In genomic region chr13:66933994-66934393, GRCh38 we compare ENCODE assay signal across 1 cellular context.
TF ChIP-seq lines count a peak whose summit lies in the region.

No MANE protein-coding gene starts in this region.

TF ChIP-seq in K562, 482 proteins besides CTCF, POLR2A, EP300 and RAD21 (continued from another document and continues in another):
- TF ChIP-seq, protein P1, sequence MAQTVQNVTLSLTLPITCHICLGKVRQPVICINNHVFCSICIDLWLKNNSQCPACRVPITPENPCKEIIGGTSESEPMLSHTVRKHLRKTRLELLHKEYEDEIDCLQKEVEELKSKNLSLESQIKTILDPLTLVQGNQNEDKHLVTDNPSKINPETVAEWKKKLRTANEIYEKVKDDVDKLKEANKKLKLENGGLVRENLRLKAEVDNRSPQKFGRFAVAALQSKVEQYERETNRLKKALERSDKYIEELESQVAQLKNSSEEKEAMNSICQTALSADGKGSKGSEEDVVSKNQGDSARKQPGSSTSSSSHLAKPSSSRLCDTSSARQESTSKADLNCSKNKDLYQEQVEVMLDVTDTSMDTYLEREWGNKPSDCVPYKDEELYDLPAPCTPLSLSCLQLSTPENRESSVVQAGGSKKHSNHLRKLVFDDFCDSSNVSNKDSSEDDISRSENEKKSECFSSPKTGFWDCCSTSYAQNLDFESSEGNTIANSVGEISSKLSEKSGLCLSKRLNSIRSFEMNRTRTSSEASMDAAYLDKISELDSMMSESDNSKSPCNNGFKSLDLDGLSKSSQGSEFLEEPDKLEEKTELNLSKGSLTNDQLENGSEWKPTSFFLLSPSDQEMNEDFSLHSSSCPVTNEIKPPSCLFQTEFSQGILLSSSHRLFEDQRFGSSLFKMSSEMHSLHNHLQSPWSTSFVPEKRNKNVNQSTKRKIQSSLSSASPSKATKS (CRISPR knock-in tag; IDR thresholded peaks at IDR 0.05) = no peak
- TF ChIP-seq ZNF507 (tag; conservative IDR thresholded peaks at IDR 0.05) = no peak
- TF ChIP-seq ZNF282 (CRISPR knock-in tag; IDR thresholded peaks at IDR 0.05) = no peak
- TF ChIP-seq TOE1 (IDR thresholded peaks at IDR 0.05; ENCODE audit: borderline replicate concordance) = no peak
- no peak for TF ChIP-seq TOE1 (CRISPR knock-in tag; IDR thresholded peaks at IDR 0.05; ENCODE audit: borderline replicate concordance, low read depth)
- no peak for TF ChIP-seq PTRF (tag; IDR thresholded peaks at IDR 0.05)
- no peak for TF ChIP-seq ZNF184 (CRISPR knock-in tag; IDR thresholded peaks at IDR 0.05)
- no peak for TF ChIP-seq CBFB (CRISPR knock-in tag; IDR thresholded peaks at IDR 0.05)
- TF ChIP-seq CBX1 (IDR thresholded peaks at IDR 0.05; ENCODE audit: low read depth) = no peak
- no peak for TF ChIP-seq HMG20B (CRISPR knock-in tag; IDR thresholded peaks at IDR 0.05)
- no peak for TF ChIP-seq BRD9 (IDR thresholded peaks at IDR 0.05; ENCODE audit: low read depth, partially characterized antibody)
- no peak for TF ChIP-seq NFIC (IDR thresholded peaks at IDR 0.05)
- no peak for TF ChIP-seq ZKSCAN8 (CRISPR knock-in tag; IDR thresholded peaks at IDR 0.05)
- no peak for TF ChIP-seq ZNF143 (CRISPR knock-in tag; IDR thresholded peaks at IDR 0.05)
- TF ChIP-seq ZNF780A (CRISPR knock-in tag; IDR thresholded peaks at IDR 0.05) = no peak
- TF ChIP-seq CREB3L1 (IDR thresholded peaks at IDR 0.05; ENCODE audit: borderline replicate concordance, low read depth) = no peak
- TF ChIP-seq KAT7 (CRISPR knock-in tag; IDR thresholded peaks at IDR 0.05; ENCODE audit: borderline replicate concordance) = no peak
- no peak for TF ChIP-seq ZNF133 (CRISPR knock-in tag; IDR thresholded peaks at IDR 0.05)
- TF ChIP-seq PCBP1 (IDR thresholded peaks at IDR 0.05; ENCODE audit: low read depth, low read length, poor library complexity, severe bottlenecking) = no peak
- no peak for TF ChIP-seq AFF1 (IDR thresholded peaks at IDR 0.05; ENCODE audit: low read depth in 1 of 2, partially characterized antibody in 2 of 2)
- TF ChIP-seq CEBPB (tag; IDR thresholded peaks at IDR 0.05) = no peak
- no peak for TF ChIP-seq CLOCK (CRISPR knock-in tag; IDR thresholded peaks at IDR 0.05; ENCODE audit: borderline replicate concordance)
- no peak for TF ChIP-seq MCM3 (IDR thresholded peaks at IDR 0.05)
- no peak for TF ChIP-seq ZBTB1 (CRISPR knock-in tag; IDR thresholded peaks at IDR 0.05; ENCODE audit: borderline replicate concordance, low read depth)
- no peak for TF ChIP-seq SRF (CRISPR knock-in tag; IDR thresholded peaks at IDR 0.05)
- peak; percentile 21; the same call in 1 of the 2 replicates for TF ChIP-seq NFE2L1 (tag; IDR thresholded peaks at IDR 0.05; ENCODE audit: borderline replicate concordance, low read depth)
- no peak for TF ChIP-seq SNAPC5 (CRISPR knock-in tag; IDR thresholded peaks at IDR 0.05)
- TF ChIP-seq HDGF (IDR thresholded peaks at IDR 0.05) = no peak
- no peak for TF ChIP-seq NBN (IDR thresholded peaks at IDR 0.05; ENCODE audit: low read depth)
- no peak for TF ChIP-seq BRCA1 (IDR thresholded peaks at IDR 0.05)
- no peak for TF ChIP-seq BRCA1 (CRISPR knock-in tag; IDR thresholded peaks at IDR 0.05)
- TF ChIP-seq SMAD4 (CRISPR knock-in tag; conservative IDR thresholded peaks at IDR 0.05) = no peak
- TF ChIP-seq FOXM1 (IDR thresholded peaks at IDR 0.05; ENCODE audit: low read depth) = no peak; the same call in 1 of the 2 replicates
- no peak for TF ChIP-seq FOXM1 (CRISPR knock-in tag; IDR thresholded peaks at IDR 0.05; ENCODE audit: low read depth)
- TF ChIP-seq, protein P2, sequence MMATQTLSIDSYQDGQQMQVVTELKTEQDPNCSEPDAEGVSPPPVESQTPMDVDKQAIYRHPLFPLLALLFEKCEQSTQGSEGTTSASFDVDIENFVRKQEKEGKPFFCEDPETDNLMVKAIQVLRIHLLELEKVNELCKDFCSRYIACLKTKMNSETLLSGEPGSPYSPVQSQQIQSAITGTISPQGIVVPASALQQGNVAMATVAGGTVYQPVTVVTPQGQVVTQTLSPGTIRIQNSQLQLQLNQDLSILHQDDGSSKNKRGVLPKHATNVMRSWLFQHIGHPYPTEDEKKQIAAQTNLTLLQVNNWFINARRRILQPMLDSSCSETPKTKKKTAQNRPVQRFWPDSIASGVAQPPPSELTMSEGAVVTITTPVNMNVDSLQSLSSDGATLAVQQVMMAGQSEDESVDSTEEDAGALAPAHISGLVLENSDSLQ (IDR thresholded peaks at IDR 0.05) = no peak
- no peak for TF ChIP-seq TBL1XR1 (IDR thresholded peaks at IDR 0.05; ENCODE audit: low read length in 2 of 2)
- TF ChIP-seq ZNF146 (CRISPR knock-in tag; IDR thresholded peaks at IDR 0.05; ENCODE audit: unreplicated experiment) = no peak
- TF ChIP-seq CBX8 (IDR thresholded peaks at IDR 0.05; ENCODE audit: borderline replicate concordance, extremely low read depth, low read depth, low read length, poor library complexity, severe bottlenecking) = no peak
- peak; percentile 78; the same call in 1 of the 2 replicates for TF ChIP-seq CHAMP1 (IDR thresholded peaks at IDR 0.05)
- TF ChIP-seq, protein P3, sequence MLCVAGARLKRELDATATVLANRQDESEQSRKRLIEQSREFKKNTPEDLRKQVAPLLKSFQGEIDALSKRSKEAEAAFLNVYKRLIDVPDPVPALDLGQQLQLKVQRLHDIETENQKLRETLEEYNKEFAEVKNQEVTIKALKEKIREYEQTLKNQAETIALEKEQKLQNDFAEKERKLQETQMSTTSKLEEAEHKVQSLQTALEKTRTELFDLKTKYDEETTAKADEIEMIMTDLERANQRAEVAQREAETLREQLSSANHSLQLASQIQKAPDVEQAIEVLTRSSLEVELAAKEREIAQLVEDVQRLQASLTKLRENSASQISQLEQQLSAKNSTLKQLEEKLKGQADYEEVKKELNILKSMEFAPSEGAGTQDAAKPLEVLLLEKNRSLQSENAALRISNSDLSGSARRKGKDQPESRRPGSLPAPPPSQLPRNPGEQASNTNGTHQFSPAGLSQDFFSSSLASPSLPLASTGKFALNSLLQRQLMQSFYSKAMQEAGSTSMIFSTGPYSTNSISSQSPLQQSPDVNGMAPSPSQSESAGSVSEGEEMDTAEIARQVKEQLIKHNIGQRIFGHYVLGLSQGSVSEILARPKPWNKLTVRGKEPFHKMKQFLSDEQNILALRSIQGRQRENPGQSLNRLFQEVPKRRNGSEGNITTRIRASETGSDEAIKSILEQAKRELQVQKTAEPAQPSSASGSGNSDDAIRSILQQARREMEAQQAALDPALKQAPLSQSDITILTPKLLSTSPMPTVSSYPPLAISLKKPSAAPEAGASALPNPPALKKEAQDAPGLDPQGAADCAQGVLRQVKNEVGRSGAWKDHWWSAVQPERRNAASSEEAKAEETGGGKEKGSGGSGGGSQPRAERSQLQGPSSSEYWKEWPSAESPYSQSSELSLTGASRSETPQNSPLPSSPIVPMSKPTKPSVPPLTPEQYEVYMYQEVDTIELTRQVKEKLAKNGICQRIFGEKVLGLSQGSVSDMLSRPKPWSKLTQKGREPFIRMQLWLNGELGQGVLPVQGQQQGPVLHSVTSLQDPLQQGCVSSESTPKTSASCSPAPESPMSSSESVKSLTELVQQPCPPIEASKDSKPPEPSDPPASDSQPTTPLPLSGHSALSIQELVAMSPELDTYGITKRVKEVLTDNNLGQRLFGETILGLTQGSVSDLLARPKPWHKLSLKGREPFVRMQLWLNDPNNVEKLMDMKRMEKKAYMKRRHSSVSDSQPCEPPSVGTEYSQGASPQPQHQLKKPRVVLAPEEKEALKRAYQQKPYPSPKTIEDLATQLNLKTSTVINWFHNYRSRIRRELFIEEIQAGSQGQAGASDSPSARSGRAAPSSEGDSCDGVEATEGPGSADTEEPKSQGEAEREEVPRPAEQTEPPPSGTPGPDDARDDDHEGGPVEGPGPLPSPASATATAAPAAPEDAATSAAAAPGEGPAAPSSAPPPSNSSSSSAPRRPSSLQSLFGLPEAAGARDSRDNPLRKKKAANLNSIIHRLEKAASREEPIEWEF (CRISPR knock-in tag; IDR thresholded peaks at IDR 0.05) = no peak
- no peak for TF ChIP-seq SRSF3 (IDR thresholded peaks at IDR 0.05; ENCODE audit: insufficient read depth, low read length)
- TF ChIP-seq ZNF696 (CRISPR knock-in tag; conservative IDR thresholded peaks at IDR 0.05) = no peak
- TF ChIP-seq, protein P4, sequence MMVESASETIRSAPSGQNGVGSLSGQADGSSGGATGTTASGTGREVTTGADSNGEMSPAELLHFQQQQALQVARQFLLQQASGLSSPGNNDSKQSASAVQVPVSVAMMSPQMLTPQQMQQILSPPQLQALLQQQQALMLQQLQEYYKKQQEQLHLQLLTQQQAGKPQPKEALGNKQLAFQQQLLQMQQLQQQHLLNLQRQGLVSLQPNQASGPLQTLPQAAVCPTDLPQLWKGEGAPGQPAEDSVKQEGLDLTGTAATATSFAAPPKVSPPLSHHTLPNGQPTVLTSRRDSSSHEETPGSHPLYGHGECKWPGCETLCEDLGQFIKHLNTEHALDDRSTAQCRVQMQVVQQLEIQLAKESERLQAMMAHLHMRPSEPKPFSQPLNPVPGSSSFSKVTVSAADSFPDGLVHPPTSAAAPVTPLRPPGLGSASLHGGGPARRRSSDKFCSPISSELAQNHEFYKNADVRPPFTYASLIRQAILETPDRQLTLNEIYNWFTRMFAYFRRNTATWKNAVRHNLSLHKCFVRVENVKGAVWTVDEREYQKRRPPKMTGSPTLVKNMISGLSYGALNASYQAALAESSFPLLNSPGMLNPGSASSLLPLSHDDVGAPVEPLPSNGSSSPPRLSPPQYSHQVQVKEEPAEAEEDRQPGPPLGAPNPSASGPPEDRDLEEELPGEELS (CRISPR knock-in tag; IDR thresholded peaks at IDR 0.05; ENCODE audit: borderline replicate concordance) = no peak
